11 cellular contexts compared by ENCODE assay signal in genomic region chr11:76667856-76668255, GRCh38. TPM values are rescaled to one million over a fixed set of nuclear protein-coding genes. Genes with fewer than 3 reads are reported as not detected.
DNase-seq lines count a peak whose midpoint lies in the region; ATAC-seq, FAIRE-seq and TF ChIP-seq lines count a peak whose summit lies in the region.
"Had no signal": no experiment of that assay in that cellular context is flagged by ENCODE, and none has a peak within 500 bp of the region (broad histone marks: within the 10 kb centered on the region; RNA-seq: fewer than 3 reads in every experiment).

No MANE protein-coding gene starts in this region.

- H3K4me1 Mint-ChIP-seq in activated naive CD8-positive, alpha-beta T cell treated with anti-CD3 and anti-CD28 coated beads, Interleukin-2, amount 50 U/mL, for 24 hours, result peaks cover 74% of the 10 kb centered on the region
- H3K4me1 Mint-ChIP-seq in stimulated activated naive B cell treated with anti-CD40 and anti-IgM and Interleukin-4, amounts not matched to agents 10 μg/mL and 1 μg/mL and 100 μg/mL, for 72 hours, result peaks cover 70 to 86% of the 10 kb centered on the region in 2 donors
- peaks cover 24 to 38% of the 10 kb centered on the region in 2 donors for H3K4me1 Mint-ChIP-seq in natural killer cell treated with Interleukin-12 subunit alpha and Interleukin-12 subunit beta and Interleukin-15 and Interleukin-18, amount 100 ng/mL, for 72 hours (ENCODE audit: low read depth in 2 of 2)

- TF ChIP-seq POLR2A in GM12892 (IDR thresholded peaks at IDR 0.05; ENCODE audit: low read depth, low read length), result no peak

- DNase-seq in GM12892 (ENCODE audit: insufficient read length) (peak; percentile 16), islet precursor cell (peak; percentile 33), DMS79 (lab: John Stamatoyannopoulos, UW) (no peak)
- no peak for DNase-seq in activated naive CD8-positive, alpha-beta T cell treated with anti-CD3 and anti-CD28 coated beads, Interleukin-2, amount 50 U/mL, for 24 hours
- DNase-seq in stimulated activated naive B cell treated with anti-CD40 and anti-IgM and Interleukin-4, amounts not matched to agents 10 μg/mL and 1 μg/mL and 100 μg/mL, for 72 hours, result no peak
- DNase-seq in natural killer cell treated with Interleukin-12 subunit alpha and Interleukin-12 subunit beta and Interleukin-15 and Interleukin-18, amount 100 ng/mL, for 72 hours (ENCODE audit: low spot score), result no peak
- DNase-seq: cortex of kidney, SW 1271 had no signal

- H3K4me3 Mint-ChIP-seq in activated naive CD8-positive, alpha-beta T cell treated with anti-CD3 and anti-CD28 coated beads, Interleukin-2, amount 50 U/mL, for 24 hours, result peak overlapping the region; percentile 82
- peak overlapping the region; percentile 84 to 87 for H3K4me3 Mint-ChIP-seq in stimulated activated naive B cell treated with anti-CD40 and anti-IgM and Interleukin-4, amounts not matched to agents 10 μg/mL and 1 μg/mL and 100 μg/mL, for 72 hours
- no peak overlapping the region for H3K4me3 Mint-ChIP-seq in natural killer cell treated with Interleukin-12 subunit alpha and Interleukin-12 subunit beta and Interleukin-15 and Interleukin-18, amount 100 ng/mL, for 72 hours

- H3K27ac Mint-ChIP-seq in activated naive CD8-positive, alpha-beta T cell treated with anti-CD3 and anti-CD28 coated beads, Interleukin-2, amount 50 U/mL, for 24 hours, result no peak overlapping the region
- peak overlapping the region; percentile 93 for H3K27ac Mint-ChIP-seq in stimulated activated naive B cell treated with anti-CD40 and anti-IgM and Interleukin-4, amounts not matched to agents 10 μg/mL and 1 μg/mL and 100 μg/mL, for 72 hours
- H3K27ac Mint-ChIP-seq in natural killer cell treated with Interleukin-12 subunit alpha and Interleukin-12 subunit beta and Interleukin-15 and Interleukin-18, amount 100 ng/mL, for 72 hours, result no peak overlapping the region

- no peaks in the 10 kb centered on the region for H3K9me3 Mint-ChIP-seq in activated naive CD8-positive, alpha-beta T cell treated with anti-CD3 and anti-CD28 coated beads, Interleukin-2, amount 50 U/mL, for 24 hours
- no peaks in the 10 kb centered on the region for H3K9me3 Mint-ChIP-seq in stimulated activated naive B cell treated with anti-CD40 and anti-IgM and Interleukin-4, amounts not matched to agents 10 μg/mL and 1 μg/mL and 100 μg/mL, for 72 hours
- no peaks in the 10 kb centered on the region for H3K9me3 Mint-ChIP-seq in natural killer cell treated with Interleukin-12 subunit alpha and Interleukin-12 subunit beta and Interleukin-15 and Interleukin-18, amount 100 ng/mL, for 72 hours

- no peak for ATAC-seq in activated naive CD8-positive, alpha-beta T cell treated with anti-CD3 and anti-CD28 coated beads, Interleukin-2, amount 50 U/mL, for 24 hours
- ATAC-seq in stimulated activated naive B cell treated with anti-CD40 and anti-IgM and Interleukin-4, amounts not matched to agents 10 μg/mL and 1 μg/mL and 100 μg/mL, for 72 hours (replicated peaks), result no peak
- ATAC-seq in GM21786 (IDR thresholded peaks at IDR 0.05; ENCODE audit: unreplicated experiment) (no peak), HG03378 (IDR thresholded peaks at IDR 0.05; ENCODE audit: unreplicated experiment) (no peak)
- no peak for ATAC-seq in natural killer cell treated with Interleukin-12 subunit alpha and Interleukin-12 subunit beta and Interleukin-15 and Interleukin-18, amount 100 ng/mL, for 72 hours

- peak; percentile 67 for FAIRE-seq in GM12892 (lab: Jason Lieb, UNC)

- peaks cover 10% of the 10 kb centered on the region for H3K36me3 Mint-ChIP-seq in activated naive CD8-positive, alpha-beta T cell treated with anti-CD3 and anti-CD28 coated beads, Interleukin-2, amount 50 U/mL, for 24 hours (ENCODE audit: low read depth)
- peaks cover 67 to 72% of the 10 kb centered on the region in 2 donors for H3K36me3 Mint-ChIP-seq in stimulated activated naive B cell treated with anti-CD40 and anti-IgM and Interleukin-4, amounts not matched to agents 10 μg/mL and 1 μg/mL and 100 μg/mL, for 72 hours
- no peaks in the 10 kb centered on the region for H3K36me3 Mint-ChIP-seq in natural killer cell treated with Interleukin-12 subunit alpha and Interleukin-12 subunit beta and Interleukin-15 and Interleukin-18, amount 100 ng/mL, for 72 hours

- peaks cover 25% of the 10 kb centered on the region for H3K27me3 Mint-ChIP-seq in activated naive CD8-positive, alpha-beta T cell treated with anti-CD3 and anti-CD28 coated beads, Interleukin-2, amount 50 U/mL, for 24 hours
- no peaks in the 10 kb centered on the region for H3K27me3 Mint-ChIP-seq in stimulated activated naive B cell treated with anti-CD40 and anti-IgM and Interleukin-4, amounts not matched to agents 10 μg/mL and 1 μg/mL and 100 μg/mL, for 72 hours
- H3K27me3 Mint-ChIP-seq in natural killer cell treated with Interleukin-12 subunit alpha and Interleukin-12 subunit beta and Interleukin-15 and Interleukin-18, amount 100 ng/mL, for 72 hours, result peaks cover 17 to 18% of the 10 kb centered on the region in 2 donors

RNA-seq across cellular contexts. Expression of gene LRRC32, which starts 2.7 kb away (rescaled TPM):
- polyA plus RNA-seq in GM12892 (2012; ENCODE audit: missing spikeins), result 5.1 TPM
- total RNA-seq in natural killer cell treated with Interleukin-12 subunit alpha and Interleukin-12 subunit beta and Interleukin-15 and Interleukin-18, amount 100 ng/mL, for 72 hours, result under 1 TPM in 1 of 2 donors, not detected in 1; 0.08 TPM
- total RNA-seq: M059J had no signal

Comparison
In these comparisons a context has a peak if more than half of its experiments do, and no peak if none do; other contexts are left out.
1. DNase-seq: peak in GM12892 (single experiment) and islet precursor cell (single experiment); none in activated naive CD8-positive, alpha-beta T cell treated with anti-CD3 and anti-CD28 coated beads, Interleukin-2, amount 50 U/mL, for 24 hours (single experiment), stimulated activated naive B cell treated with anti-CD40 and anti-IgM and Interleukin-4, amounts not matched to agents 10 μg/mL and 1 μg/mL and 100 μg/mL, for 72 hours (single experiment), natural killer cell treated with Interleukin-12 subunit alpha and Interleukin-12 subunit beta and Interleukin-15 and Interleukin-18, amount 100 ng/mL, for 72 hours (single experiment) and DMS79 (single experiment).